ENCODE assay signal across 13 cellular contexts in the genomic region with DNA sequence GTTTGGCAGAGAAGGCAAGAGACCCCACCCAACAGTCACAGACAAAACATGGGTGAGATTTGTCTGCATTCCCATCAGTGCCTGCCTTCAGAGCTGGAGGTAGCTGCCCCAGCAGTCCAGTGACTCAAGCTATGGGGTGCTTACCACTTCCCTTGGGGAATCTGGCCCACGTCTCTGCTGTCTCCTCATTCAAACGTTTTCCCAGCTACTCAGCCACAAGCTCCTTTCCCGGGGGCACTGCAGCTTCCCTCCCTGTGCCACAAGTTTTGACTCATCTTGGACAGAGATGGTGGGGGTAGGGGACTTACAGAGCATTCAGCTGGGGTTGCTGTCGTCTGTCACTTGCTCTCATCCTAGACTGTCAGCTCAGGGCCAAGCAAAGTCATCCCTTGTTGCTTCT.
DNase-seq lines count a peak whose midpoint lies in the region; FAIRE-seq and TF ChIP-seq lines count a peak whose summit lies in the region.
"Had no signal": no experiment of that assay in that cellular context is flagged by ENCODE, and none has a peak within 500 bp of the region (broad histone marks: within the 10 kb centered on the region; RNA-seq: fewer than 3 reads in every experiment).

No MANE protein-coding gene starts in this region.

- CTCF ChIA-PET in activated naive CD4-positive, alpha-beta T cell treated with anti-CD3 and anti-CD28 coated beads for 36 hours (lab: Charles Lee), result interaction anchor here (0.8 to 1.7 kb wide), 3 partner anchors 10 to 410 kb away, joined by 4 to 7 read pairs (median 5); no protein-coding TSS in a partner anchor

- H3K27ac Mint-ChIP-seq in activated naive CD4-positive, alpha-beta T cell treated with anti-CD3 and anti-CD28 coated beads for 36 hours, result no peak overlapping the region
- H3K27ac Mint-ChIP-seq: activated CD4-positive, alpha-beta T cell treated with anti-CD3 and anti-CD28 coated beads, Interleukin-2, amount 10 ng/mL, durations not matched to agents 7 days and 5 days; dendritic cell treated with granulocyte-macrophage colony-stimulating factor and Interleukin-4, amounts not matched to agents 40 ng/mL and 50 ng/mL, for 4 days had no signal

- no peak for TF ChIP-seq CTCF in epithelial cell of esophagus (IDR thresholded peaks at IDR 0.05; ENCODE audit: insufficient read depth, low read depth, low read length, missing control alignments)

- DNase-seq in GM04504 (ENCODE audit: low read depth) (peak; percentile 80), RCC 7860 (ENCODE audit: low spot score) (peak; percentile 83), epithelial cell of esophagus (ENCODE audit: low read depth) (peak; percentile 78), non-pigmented ciliary epithelial cell (ENCODE audit: low read depth) (peak; percentile 66), GDM1 (lab: John Stamatoyannopoulos, UW) (no peak), erythroblast (lab: John Stamatoyannopoulos, UW) (no peak)
- no peak for DNase-seq in stimulated activated CD4-positive, alpha-beta T cell treated with anti-CD3 and anti-CD28 coated beads, Interleukin-12 subunit alpha, Interleukin-12 subunit beta, amount 100 ng/mL, for 4 hours
- DNase-seq in activated naive CD4-positive, alpha-beta T cell treated with anti-CD3 and anti-CD28 coated beads for 36 hours, result no peak
- DNase-seq: activated CD4-positive, alpha-beta T cell treated with anti-CD3 and anti-CD28 coated beads, Interleukin-2, amount 10 ng/mL, durations not matched to agents 7 days and 5 days; activated gamma-delta T cell treated with Interleukin-2 at 50 U/mL for 16 hours; hypothalamus; KG1 had no signal

- no peak overlapping the region for H3K4me3 Mint-ChIP-seq in activated naive CD4-positive, alpha-beta T cell treated with anti-CD3 and anti-CD28 coated beads for 36 hours
- H3K4me3 Mint-ChIP-seq: activated CD4-positive, alpha-beta T cell treated with anti-CD3 and anti-CD28 coated beads, Interleukin-2, amount 10 ng/mL, durations not matched to agents 7 days and 5 days; dendritic cell treated with granulocyte-macrophage colony-stimulating factor and Interleukin-4, amounts not matched to agents 40 ng/mL and 50 ng/mL, for 4 days had no signal

- peak; percentile 79 for FAIRE-seq in RCC 7860 (lab: Jason Lieb, UNC)

- H3K4me3 ChIP-seq in epithelial cell of esophagus (ENCODE audit: low read length), result no peak overlapping the region

- peaks cover 18% of the 10 kb centered on the region for H3K4me1 Mint-ChIP-seq in activated naive CD4-positive, alpha-beta T cell treated with anti-CD3 and anti-CD28 coated beads for 36 hours (ENCODE audit: low read depth)

- TF ChIP-seq POLR2A in erythroblast (IDR thresholded peaks at IDR 0.05; ENCODE audit: low read length), result no peak

- intact Hi-C loops in activated naive CD4-positive, alpha-beta T cell treated with anti-CD3 and anti-CD28 coated beads for 36 hours (cut with micrococcal nuclease), result no loop called here

- H3K27me3 Mint-ChIP-seq in activated naive CD4-positive, alpha-beta T cell treated with anti-CD3 and anti-CD28 coated beads for 36 hours (ENCODE audit: low read depth), result peaks cover 56% of the 10 kb centered on the region

- no peaks in the 10 kb centered on the region for H3K9me3 Mint-ChIP-seq in activated naive CD4-positive, alpha-beta T cell treated with anti-CD3 and anti-CD28 coated beads for 36 hours
- H3K9me3 Mint-ChIP-seq: activated CD4-positive, alpha-beta T cell treated with anti-CD3 and anti-CD28 coated beads, Interleukin-2, amount 10 ng/mL, durations not matched to agents 7 days and 5 days; dendritic cell treated with granulocyte-macrophage colony-stimulating factor and Interleukin-4, amounts not matched to agents 40 ng/mL and 50 ng/mL, for 4 days had no signal

- H3K36me3 Mint-ChIP-seq in activated naive CD4-positive, alpha-beta T cell treated with anti-CD3 and anti-CD28 coated beads for 36 hours (ENCODE audit: low read depth), result no peaks in the 10 kb centered on the region

Comparison
In these comparisons a context has a peak if more than half of its experiments do, and no peak if none do; other contexts are left out.
1. DNase-seq: peak in GM04504 (single experiment), RCC 7860 (single experiment), epithelial cell of esophagus (single experiment) and non-pigmented ciliary epithelial cell (single experiment); none in GDM1 (single experiment), stimulated activated CD4-positive, alpha-beta T cell treated with anti-CD3 and anti-CD28 coated beads, Interleukin-12 subunit alpha, Interleukin-12 subunit beta, amount 100 ng/mL, for 4 hours (single experiment), activated naive CD4-positive, alpha-beta T cell treated with anti-CD3 and anti-CD28 coated beads for 36 hours (single experiment) and erythroblast (0 of 2).